Comparison of ENCODE assay signal across 12 cellular contexts in genomic region chr7:135236727-135237126, GRCh38.
DNase-seq lines count a peak whose midpoint lies in the region; ATAC-seq and FAIRE-seq lines count a peak whose summit lies in the region.
"Had no signal": no experiment of that assay in that cellular context is flagged by ENCODE, and none has a peak within 500 bp of the region (broad histone marks: within the 10 kb centered on the region; RNA-seq: fewer than 3 reads in every experiment).

No MANE protein-coding gene starts in this region.

- ATAC-seq in GM21367 (IDR thresholded peaks at IDR 0.05; ENCODE audit: unreplicated experiment), result peak; percentile 67
- peak; percentile 83 for ATAC-seq in HG03108 (IDR thresholded peaks at IDR 0.05; ENCODE audit: unreplicated experiment)
- no peak for ATAC-seq in GM18520 (IDR thresholded peaks at IDR 0.05; ENCODE audit: unreplicated experiment)
- ATAC-seq in HG03025 (IDR thresholded peaks at IDR 0.05; ENCODE audit: low FRiP score, unreplicated experiment), result no peak

- DNase-seq in GM18507 (ENCODE audit: extremely low spot score, insufficient read length, low read depth), result peak; percentile 73
- peak; percentile 21 for DNase-seq in amniotic epithelial cell (ENCODE audit: low read depth)
- no peak for DNase-seq in AG08396 (ENCODE audit: low spot score)
- no peak for DNase-seq in COLO829 (ENCODE audit: low spot score)
- DNase-seq: DMS153; HFFc6; stimulated activated CD8-positive, alpha-beta memory T cell treated with anti-CD3 and anti-CD28 coated beads, Interleukin-4, amount 100 ng/mL, for 48 hours; T-helper 9 cell had no signal

- FAIRE-seq in GM18507 (lab: Jason Lieb, UNC), result peak; percentile 98

Comparison
In these comparisons a context has a peak if more than half of its experiments do, and no peak if none do; other contexts are left out.
1. DNase-seq: peak in GM18507 (single experiment) and amniotic epithelial cell (single experiment); none in AG08396 (single experiment) and COLO829 (single experiment).
2. ATAC-seq: peak in GM21367 (single experiment) and HG03108 (single experiment); none in GM18520 (single experiment) and HG03025 (single experiment).